Comparison of ENCODE assay signal across 3 cellular contexts in genomic region chr4:107967519-107967918, GRCh38. TPM values are rescaled to one million over a fixed set of nuclear protein-coding genes. Genes with fewer than 3 reads are reported as not detected.
DNase-seq lines count a peak whose midpoint lies in the region; ATAC-seq, FAIRE-seq and TF ChIP-seq lines count a peak whose summit lies in the region.
"Not testable (repeated sequence)": the region's sequence is repeated elsewhere in the genome, so short reads cannot be mapped to it uniquely, and the experiment has no call there.

No MANE protein-coding gene starts in this region.

- H3K4me3 ChIP-seq in HEK293 (ENCODE audit: low read depth, low read length); K562: not testable (repeated sequence)

- FAIRE-seq in K562 (lab: Jason Lieb, UNC) = not testable (repeated sequence)

- not testable (repeated sequence) for TF ChIP-seq EP300 in K562 (IDR thresholded peaks at IDR 0.05; ENCODE audit: low read length)

- TF ChIP-seq POLR2A in K562 (conservative IDR thresholded peaks at IDR 0.05) = not testable (repeated sequence)

- H3K4me1 ChIP-seq in HEK293 (ENCODE audit: control insufficient read depth, insufficient read depth, low read length); K562 (replicated peaks in 1 of 2; ENCODE audit: control insufficient read depth in 2 of 2, insufficient read depth in 2 of 2, low read length in 2 of 2): not testable (repeated sequence)

- not testable (repeated sequence) for DNase-seq in K562 (ENCODE audit: extremely low read depth in 1 of 4, low spot score in 3 of 4)

- ATAC-seq in SK-N-SH treated with all-trans-retinoic acid at 6 μM for 48 hours, K562: not testable (repeated sequence)

- H3K36me3 ChIP-seq in HEK293 (ENCODE audit: control insufficient read depth in 2 of 2, insufficient read depth in 1 of 2, low read length in 2 of 2); K562 (ENCODE audit: control insufficient read depth, insufficient read depth, low read length): not testable (repeated sequence)

- H4K20me1 ChIP-seq in K562 (replicated peaks; ENCODE audit: control insufficient read depth, insufficient read depth, low read length) = not testable (repeated sequence)

- not testable (repeated sequence) for H3K27me3 ChIP-seq in K562 (ENCODE audit: control insufficient read depth in 2 of 2, insufficient read depth in 2 of 2, low read length in 2 of 2)

- not testable (repeated sequence) for BruUV-seq in K562 (replicated peaks; lab: Mats Ljungman, UMichigan)

- H2AFZ ChIP-seq in K562 (ENCODE audit: low read depth, low read length) = not testable (repeated sequence)

- POLR2A ChIA-PET in HEK293 (lab: Yijun Ruan, JAX); K562 (lab: Yijun Ruan, JAX): not testable (repeated sequence)

- intact Hi-C loops in K562 (cut with micrococcal nuclease) = not testable (repeated sequence)

- not testable (repeated sequence) for H3K9me3 ChIP-seq in HEK293 (ENCODE audit: control insufficient read depth, insufficient read depth, low read depth, low read length); K562 (replicated peaks; ENCODE audit: control insufficient read depth, insufficient read depth, low read depth, low read length)

- not testable (repeated sequence) for TF ChIP-seq RAD21 in K562 (CRISPR knock-in tag; conservative IDR thresholded peaks at IDR 0.05 in 1 of 2, IDR thresholded peaks at IDR 0.05 in 1 of 2)

- not testable (repeated sequence) for H3K27ac ChIP-seq in HEK293 (ENCODE audit: extremely low read depth, low read depth, low read length); K562 (ENCODE audit: extremely low read depth, low read depth, low read length)

- not testable (repeated sequence) for H3K79me2 ChIP-seq in K562 (ENCODE audit: control insufficient read depth, insufficient read depth, low read length)

- in situ Hi-C loops in K562 (cut with MboI) = not testable (repeated sequence)

- TF ChIP-seq CTCF in HEK293 (tag by site-specific recombination; IDR thresholded peaks at IDR 0.05); K562 (IDR thresholded peaks at IDR 0.05 in 2 of 3, conservative IDR thresholded peaks at IDR 0.05 in 1 of 3; ENCODE audit: insufficient read depth in 2 of 3, low read depth in 1 of 3, low read length in 3 of 3): not testable (repeated sequence)

- not testable (repeated sequence) for H3K9me1 ChIP-seq in K562 (ENCODE audit: control insufficient read depth, insufficient read depth, low read length)

- H3K9ac ChIP-seq in K562 (ENCODE audit: insufficient read depth in 1 of 2, low read depth in 2 of 2, low read length in 2 of 2) = not testable (repeated sequence)

- H3K4me2 ChIP-seq in K562 (ENCODE audit: insufficient read depth, low read length) = not testable (repeated sequence)

- CTCF ChIA-PET in HEK293 (lab: Yijun Ruan, JAX); K562 (lab: Yijun Ruan, JAX; ENCODE audit: low intra/inter-chr PET ratio): not testable (repeated sequence)

TF ChIP-seq in HEK293, 187 proteins besides CTCF, POLR2A, EP300 and RAD21:
- 0 out of 2 replicates have a peak, but pooled peaks have one; percentile 26 for TF ChIP-seq ZNF580 (tag by site-specific recombination; IDR thresholded peaks at IDR 0.05)
- TF ChIP-seq ZNF146 (tag by site-specific recombination; IDR thresholded peaks at IDR 0.05) = 0 out of 2 replicates have a peak, but pooled peaks have one; percentile 44

TF ChIP-seq in SK-N-SH treated with all-trans-retinoic acid at 6 μM for 48 hours, 23 proteins besides CTCF, POLR2A, EP300 and RAD21:
- TF ChIP-seq ZNF8 (CRISPR knock-in tag; IDR thresholded peaks at IDR 0.05) = peak; percentile 69

TF ChIP-seq in K562, 482 proteins besides CTCF, POLR2A, EP300 and RAD21:
- TF ChIP-seq ZNF146 (CRISPR knock-in tag; IDR thresholded peaks at IDR 0.05; ENCODE audit: unreplicated experiment) = peak; percentile 91

RNA-seq across cellular contexts. Expression of gene HADH, which starts 22.2 kb away (rescaled TPM):
- 16.0 and 31.8 TPM in 2 replicates for total RNA-seq in K562 (2011; cell fraction: chromatin; rRNA removed; ENCODE audit: low replicate concordance)
- total RNA-seq in K562 (2011; cell fraction: nucleolus; rRNA removed) = 9.5 and 11.7 TPM in 2 replicates
- total RNA-seq in K562 (2011; cell fraction: nucleoplasm; rRNA removed) = 16.7 and 30.9 TPM in 2 replicates
- total RNA-seq in K562 (2014; rRNA removed) (9.4 and 11.9 TPM in 2 replicates), K562 (2014; rRNA removed; fragmentation: Illumina TruSeq; extraction: Trizol) (25.7 and 26.1 TPM in 2 replicates), K562 (2015; rRNA removed; fragmentation: Illumina TruSeq; extraction: Trizol) (23.6 and 24.6 TPM in 2 replicates), K562 (2021) (39.8 and 41.6 TPM in 2 replicates)
- polyA plus RNA-seq in K562 (2011; rRNA removed) (32.8 and 46.0 TPM in 2 replicates), K562 (2014; fragmentation: Illumina TruSeq; extraction: Trizol) (56.4 and 65.6 TPM in 2 replicates), K562 (2014; fragmentation: Nextera tagmentation; extraction: Ambion mirVana) (10 to 100 TPM; 67.6 to 73.3 TPM), K562 (2014; rRNA removed) (32.1 and 34.4 TPM in 2 replicates)
- polyA plus RNA-seq in K562 (2011; cell fraction: cytosol; rRNA removed) = 24.9 and 38.8 TPM in 2 replicates
- polyA plus RNA-seq in K562 (2011; cell fraction: nucleus; rRNA removed) = 27.7 and 36.8 TPM in 2 replicates
- 45.0 and 84.6 TPM in 2 replicates for polyA plus RNA-seq in K562 (2012)
- 31.2 and 37.9 TPM in 2 replicates for polyA minus RNA-seq in K562 (2011; rRNA and poly(A)+ RNA removed)
- 27.1 and 27.2 TPM in 2 replicates for polyA minus RNA-seq in K562 (2011; cell fraction: cytosol; rRNA and poly(A)+ RNA removed)
- 11.4 and 20.0 TPM in 2 replicates for polyA minus RNA-seq in K562 (2011; cell fraction: nucleus; rRNA and poly(A)+ RNA removed)

RNA-seq across cellular contexts. Expression of gene CYP2U1, which starts 36.2 kb away (rescaled TPM):
- 0.33 TPM in 1 of 2 replicates, not detected in the other for total RNA-seq in K562 (2011; cell fraction: chromatin; rRNA removed; ENCODE audit: low replicate concordance)
- total RNA-seq in K562 (2011; cell fraction: nucleolus; rRNA removed) = 0.13 TPM in 1 of 2 replicates, not detected in the other
- total RNA-seq in K562 (2011; cell fraction: nucleoplasm; rRNA removed) = 0.22 TPM in 1 of 2 replicates, not detected in the other
- total RNA-seq in K562 (2014; rRNA removed) (0.05 and 0.20 TPM in 2 replicates), K562 (2014; rRNA removed; fragmentation: Illumina TruSeq; extraction: Trizol) (0.11 and 0.26 TPM in 2 replicates), K562 (2015; rRNA removed; fragmentation: Illumina TruSeq; extraction: Trizol) (0.08 and 0.14 TPM in 2 replicates), K562 (2021) (0.07 and 0.25 TPM in 2 replicates)
- polyA plus RNA-seq in K562 (2011; rRNA removed) (0.03 and 0.09 TPM in 2 replicates), K562 (2014; fragmentation: Illumina TruSeq; extraction: Trizol) (0.04 and 0.07 TPM in 2 replicates), K562 (2014; fragmentation: Nextera tagmentation; extraction: Ambion mirVana) (under 1 TPM; 0.07 to 0.15 TPM), K562 (2014; rRNA removed) (0.09 TPM in 1 of 2 replicates, not detected in the other)
- 0.04 and 0.06 TPM in 2 replicates for polyA plus RNA-seq in K562 (2011; cell fraction: cytosol; rRNA removed)
- 0.06 and 0.22 TPM in 2 replicates for polyA plus RNA-seq in K562 (2011; cell fraction: nucleus; rRNA removed)
- 0.09 and 0.32 TPM in 2 replicates for polyA plus RNA-seq in K562 (2012)
- polyA minus RNA-seq in K562 (2011; rRNA and poly(A)+ RNA removed) = 0.09 TPM in 1 of 2 replicates, not detected in the other
- not detected in 2 replicates for polyA minus RNA-seq in K562 (2011; cell fraction: cytosol; rRNA and poly(A)+ RNA removed)
- 0.13 and 0.89 TPM in 2 replicates for polyA minus RNA-seq in K562 (2011; cell fraction: nucleus; rRNA and poly(A)+ RNA removed)
